In the genomic region with DNA sequence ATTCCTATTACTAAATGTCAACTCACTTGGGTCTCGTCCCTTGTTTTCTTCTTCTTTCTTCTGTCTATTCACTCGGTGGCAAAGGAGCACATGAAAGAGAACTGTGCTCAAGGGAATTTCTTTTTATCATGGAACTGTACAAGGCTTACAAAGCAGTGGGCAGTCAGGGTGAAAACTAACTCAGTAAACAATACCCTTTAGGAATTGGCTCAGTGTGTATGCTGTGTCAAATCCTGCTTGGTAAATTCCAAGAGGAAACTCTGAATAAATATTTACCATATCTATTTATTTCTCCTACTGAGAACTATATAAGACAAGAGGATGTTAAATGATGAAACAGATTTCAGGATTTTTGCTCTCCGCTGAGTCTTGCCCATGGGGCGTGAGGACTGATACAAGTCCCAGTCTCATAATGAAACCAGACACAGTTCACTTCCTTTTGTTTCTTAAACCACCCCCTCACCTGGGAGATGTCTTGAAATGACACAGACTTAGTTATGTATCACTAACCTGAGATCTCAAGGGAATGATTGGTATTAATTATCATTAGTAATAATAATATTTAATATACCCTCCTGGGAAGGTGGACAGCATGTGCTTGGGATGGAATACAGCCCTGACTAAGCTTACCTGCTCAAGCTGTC, we compare ENCODE assay signal across 9 cellular contexts.
A peak's percentile ranks its signal among the peaks of the same experiment; 100 is the strongest.
DNase-seq lines count a peak whose midpoint lies in the region; ATAC-seq and TF ChIP-seq lines count a peak whose summit lies in the region.
"Had no signal": no experiment of that assay in that cellular context is flagged by ENCODE, and none has a peak within 500 bp of the region (broad histone marks: within the 10 kb centered on the region; RNA-seq: fewer than 3 reads in every experiment).

No MANE protein-coding gene starts in this region.

- TF ChIP-seq POLR2A in lower leg skin (IDR thresholded peaks at IDR 0.05), result no peak

- H3K27ac ChIP-seq in SJSA1 (peak overlapping the region; percentile 3; the same call in 1 of the 2 replicates), SJCRH30 (no peak overlapping the region)
- H3K27ac ChIP-seq: A549 had no signal

- ATAC-seq in activated CD4-positive, CD25-positive, alpha-beta regulatory T cell treated with anti-CD3 and anti-CD28 coated beads, Interleukin-2, amount 50 U/mL, for 24 hours, result peak; percentile 54 to 60
- peak; percentile 79 for ATAC-seq in HG02840 (IDR thresholded peaks at IDR 0.05; ENCODE audit: low FRiP score, unreplicated experiment)
- ATAC-seq: A549 had no signal

- no peaks in the 10 kb centered on the region for H3K27me3 ChIP-seq in SJSA1 (replicated peaks)
- H3K27me3 ChIP-seq in SJCRH30, result no peaks in the 10 kb centered on the region

- WGBS in lower leg skin, 2 donors, result 64 to 65% methylated on average over 4 of the region's 4 CpGs

- H3K9me3 ChIP-seq in SJSA1 (replicated peaks), result no peaks in the 10 kb centered on the region
- no peaks in the 10 kb centered on the region for H3K9me3 ChIP-seq in SJCRH30 (replicated peaks)
- H3K9me3 ChIP-seq: A549 had no signal

- H3K36me3 ChIP-seq in SJSA1 (no peaks in the 10 kb centered on the region), SJCRH30 (no peaks in the 10 kb centered on the region)

- H3K4me1 ChIP-seq in SJSA1 (replicated peaks) (peaks cover 15% of the 10 kb centered on the region), SJCRH30 (no peaks in the 10 kb centered on the region)

- no peak for TF ChIP-seq CTCF in lower leg skin (IDR thresholded peaks at IDR 0.05)

- no peak overlapping the region for H3K4me3 ChIP-seq in SJSA1
- no peak overlapping the region for H3K4me3 ChIP-seq in lower leg skin (ENCODE audit: low read depth, poor library complexity, severe bottlenecking)
- no peak overlapping the region for H3K4me3 ChIP-seq in SJCRH30
- H3K4me3 ChIP-seq: A549 had no signal

- intact Hi-C loops in lower leg skin (cut with DNase I; ENCODE audit: low total_unique reads), result no loop called here

- DNase-seq in activated CD4-positive, CD25-positive, alpha-beta regulatory T cell (lab: John Stamatoyannopoulos, UW), result no peak
- DNase-seq in SJSA1 (ENCODE audit: low read depth in 1 of 2, low spot score in 2 of 2), result peak in 1 of 2 experiments; percentile 54
- peak; percentile 14 to 29 for DNase-seq in stimulated activated CD4-positive, alpha-beta T cell treated with anti-CD3 and anti-CD28 coated beads, Interleukin-4, amount 100 ng/mL, for 4 hours
- DNase-seq in A172 (ENCODE audit: low spot score), result no peak
- no peak for DNase-seq in lower leg skin (ENCODE audit: low spot score in 2 of 2)
- no peak for DNase-seq in SJCRH30

Comparison
In these comparisons a context has a peak if more than half of its experiments do, and no peak if none do; other contexts are left out.
1. DNase-seq: peak in stimulated activated CD4-positive, alpha-beta T cell treated with anti-CD3 and anti-CD28 coated beads, Interleukin-4, amount 100 ng/mL, for 4 hours (2 of 2); none in activated CD4-positive, CD25-positive, alpha-beta regulatory T cell (0 of 4), A172 (single experiment), lower leg skin (0 of 2) and SJCRH30 (0 of 2).